ENCODE assay signal across 8 cellular contexts in the genomic region with DNA sequence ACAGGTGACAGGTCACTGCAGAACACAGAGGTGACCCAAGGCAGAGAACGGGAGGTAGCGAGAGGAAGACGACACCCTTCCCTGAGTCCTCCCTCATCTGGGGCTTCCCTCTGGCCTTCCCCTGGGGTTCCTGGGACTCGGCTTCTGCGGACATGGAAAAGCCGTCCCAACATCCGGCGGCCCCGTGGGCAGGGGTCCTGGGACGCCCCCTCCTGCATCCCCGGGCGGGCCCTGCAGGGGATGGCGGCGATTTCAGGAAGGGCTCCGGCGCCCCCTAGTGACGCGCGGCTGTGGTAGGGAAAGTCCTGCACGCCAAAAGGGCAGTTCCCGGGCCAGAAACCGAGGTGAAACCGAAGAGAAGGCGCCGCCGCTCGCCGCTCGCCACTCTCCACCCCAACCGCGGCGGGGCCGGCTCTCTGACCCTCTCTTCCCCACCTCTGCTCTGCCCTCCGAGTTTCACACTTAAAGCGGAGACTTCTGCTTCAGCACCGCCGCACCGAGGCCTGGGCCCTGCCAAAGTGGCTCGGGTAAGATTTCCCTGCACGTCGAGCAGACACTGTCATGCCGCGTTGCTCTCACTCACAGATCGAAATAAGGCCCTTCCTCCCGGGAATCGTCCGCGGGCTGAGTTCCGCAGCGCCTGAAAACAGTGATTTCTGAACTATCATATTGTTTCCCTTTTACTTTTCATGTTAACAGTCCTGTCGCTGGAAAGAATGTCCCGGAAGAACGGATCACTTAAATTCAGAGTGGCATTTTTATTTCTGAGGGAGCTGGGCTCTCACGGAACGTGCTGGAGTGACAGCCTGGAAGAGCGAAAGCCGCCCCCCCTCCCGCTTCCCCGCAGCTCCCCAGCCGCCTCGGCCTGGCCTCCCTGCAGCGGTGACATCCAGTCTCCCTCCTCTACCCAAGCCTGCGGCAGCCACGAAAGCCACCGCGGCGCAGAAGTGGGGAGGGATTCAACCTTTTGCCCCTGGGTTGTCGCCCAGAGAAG.
A peak's percentile ranks its signal among the peaks of the same experiment; 100 is the strongest.
DNase-seq lines count a peak whose midpoint lies in the region; ATAC-seq and TF ChIP-seq lines count a peak whose summit lies in the region.

No MANE protein-coding gene starts in this region.

- POLR2A ChIA-PET in AG04449 (lab: Yijun Ruan, JAX), result interaction anchor here (0.7 kb wide), 1 partner anchor 542 kb away, joined by 3 read pairs; no protein-coding TSS in a partner anchor
- POLR2A ChIA-PET in activated CD4-positive, alpha-beta memory T cell treated with anti-CD3 and anti-CD28 coated beads, Interleukin-2, amount 10 ng/mL, durations not matched to agents 7 days and 5 days (lab: Charles Lee), result no interaction called here

- H3K9me3 Mint-ChIP-seq in activated CD4-positive, alpha-beta memory T cell treated with anti-CD3 and anti-CD28 coated beads, Interleukin-2, amount 10 ng/mL, durations not matched to agents 7 days and 5 days, result peaks cover 15% of the 10 kb centered on the region
- no peaks in the 10 kb centered on the region for H3K9me3 Mint-ChIP-seq in memory B cell

- DNase-seq in AG04449 (ENCODE audit: low read depth, low spot score), result no peak
- peak; percentile 55 for DNase-seq in NCI-H510A treated with DMSO at 0.1 percent for 48 hours (lab: John Stamatoyannopoulos, UW)
- DNase-seq in activated CD4-positive, alpha-beta memory T cell treated with anti-CD3 and anti-CD28 coated beads, Interleukin-2, amount 10 ng/mL, durations not matched to agents 7 days and 5 days, result peak; percentile 68
- DNase-seq in effector memory CD4-positive, alpha-beta T cell, result peak; percentile 16 to 31 (median 17)
- DNase-seq in memory B cell (ENCODE audit: low spot score in 2 of 2), result peak; percentile 29 to 55
- peak; percentile 34 to 63 (median 52) for DNase-seq in stimulated activated CD4-positive, alpha-beta T cell treated with anti-CD3 and anti-CD28 coated beads, TNF-alpha, amount 100 ng/mL, for 48 hours (ENCODE audit: low read depth in 3 of 3)

- H3K9me3 ChIP-seq in effector memory CD4-positive, alpha-beta T cell (ENCODE audit: control insufficient read depth, low read length), result no peaks in the 10 kb centered on the region

- H3K27me3 ChIP-seq in effector memory CD4-positive, alpha-beta T cell (replicated peaks; ENCODE audit: control insufficient read depth, insufficient read depth, low read length, poor library complexity, severe bottlenecking), result no peaks in the 10 kb centered on the region

- CTCF ChIA-PET in AG04449 (lab: Yijun Ruan, JAX), result interaction anchor here (0.7 to 2.4 kb wide), 13 partner anchors 11 to 1503 kb away, joined by 3 to 13 read pairs (median 3); no protein-coding TSS in a partner anchor
- CTCF ChIA-PET in activated CD4-positive, alpha-beta memory T cell treated with anti-CD3 and anti-CD28 coated beads, Interleukin-2, amount 10 ng/mL, durations not matched to agents 7 days and 5 days (lab: Charles Lee), result interaction anchor here (0.6 to 0.8 kb wide), 12 partner anchors 19 to 1437 kb away, joined by 3 to 6 read pairs (median 4); no protein-coding TSS in a partner anchor

- H3K4me3 Mint-ChIP-seq in activated CD4-positive, alpha-beta memory T cell treated with anti-CD3 and anti-CD28 coated beads, Interleukin-2, amount 10 ng/mL, durations not matched to agents 7 days and 5 days, result peak overlapping the region; percentile 77
- H3K4me3 Mint-ChIP-seq in memory B cell, result peak overlapping the region; percentile 79

- TF ChIP-seq CTCF in AG04449 (IDR thresholded peaks at IDR 0.05; ENCODE audit: insufficient read depth, low read length, missing control alignments), result peak; percentile 97

- peaks cover 5% of the 10 kb centered on the region for H3K4me1 Mint-ChIP-seq in activated CD4-positive, alpha-beta memory T cell treated with anti-CD3 and anti-CD28 coated beads, Interleukin-2, amount 10 ng/mL, durations not matched to agents 7 days and 5 days
- H3K4me1 Mint-ChIP-seq in memory B cell, result peaks cover 9% of the 10 kb centered on the region

- peak; percentile 32 for ATAC-seq in GM18508 (IDR thresholded peaks at IDR 0.05; ENCODE audit: insufficient read depth, unreplicated experiment)
- ATAC-seq in HG02981 (IDR thresholded peaks at IDR 0.05; ENCODE audit: unreplicated experiment), result peak; percentile 63
- peak; percentile 71 for ATAC-seq in memory B cell (ENCODE audit: low read depth)

- H3K27ac Mint-ChIP-seq in activated CD4-positive, alpha-beta memory T cell treated with anti-CD3 and anti-CD28 coated beads, Interleukin-2, amount 10 ng/mL, durations not matched to agents 7 days and 5 days, result no peak overlapping the region
- no peak overlapping the region for H3K27ac Mint-ChIP-seq in memory B cell

- peak overlapping the region; percentile 58 for H3K4me3 ChIP-seq in AG04449 (ENCODE audit: low read depth, low read length)
- peak overlapping the region; percentile 24 for H3K4me3 ChIP-seq in effector memory CD4-positive, alpha-beta T cell (ENCODE audit: insufficient read depth, low read depth, low read length, poor library complexity, severe bottlenecking)

- no peaks in the 10 kb centered on the region for H3K36me3 ChIP-seq in effector memory CD4-positive, alpha-beta T cell (ENCODE audit: control insufficient read depth, insufficient read depth, low read length)

- H3K27ac ChIP-seq in effector memory CD4-positive, alpha-beta T cell (ENCODE audit: insufficient read depth, low read length, poor library complexity, severe bottlenecking), result no peak overlapping the region

- peaks cover 11% of the 10 kb centered on the region for H3K4me1 ChIP-seq in effector memory CD4-positive, alpha-beta T cell (ENCODE audit: control insufficient read depth, insufficient read depth, low read length, poor library complexity, severe bottlenecking)

- H3K27me3 Mint-ChIP-seq in activated CD4-positive, alpha-beta memory T cell treated with anti-CD3 and anti-CD28 coated beads, Interleukin-2, amount 10 ng/mL, durations not matched to agents 7 days and 5 days, result peaks cover 7% of the 10 kb centered on the region
- H3K27me3 Mint-ChIP-seq in memory B cell, result peaks cover 3% of the 10 kb centered on the region

- H3K36me3 Mint-ChIP-seq in activated CD4-positive, alpha-beta memory T cell treated with anti-CD3 and anti-CD28 coated beads, Interleukin-2, amount 10 ng/mL, durations not matched to agents 7 days and 5 days (ENCODE audit: low read depth), result no peaks in the 10 kb centered on the region
- no peaks in the 10 kb centered on the region for H3K36me3 Mint-ChIP-seq in memory B cell
